15 cellular contexts compared by ENCODE assay signal in genomic region chr4:121308328-121308663, GRCh38.
DNase-seq lines count a peak whose midpoint lies in the region; ATAC-seq and TF ChIP-seq lines count a peak whose summit lies in the region.
"Had no signal": no experiment of that assay in that cellular context is flagged by ENCODE, and none has a peak within 500 bp of the region (broad histone marks: within the 10 kb centered on the region; RNA-seq: fewer than 3 reads in every experiment).

No MANE protein-coding gene starts in this region.

- H3K79me2 ChIP-seq in KMS-11 (ENCODE audit: insufficient read depth, low read depth): no peaks in the 10 kb centered on the region

- WGBS in mesodermal cell (ENCODE audit: insufficient coverage in 2 of 2), 2 experiments: no CpG with 5 or more reads among the region's 1 CpG

- H3K4me1 ChIP-seq in KMS-11 (ENCODE audit: low read depth, poor library complexity, severe bottlenecking): peaks cover 19% of the 10 kb centered on the region
- H3K4me1 ChIP-seq in mesodermal cell (ENCODE audit: control insufficient read depth, insufficient read depth, low read length, poor library complexity, severe bottlenecking): peaks cover 8% of the 10 kb centered on the region
- H3K4me1 ChIP-seq: colonic mucosa, left lung, tibial artery had no signal

- H3K4me2 ChIP-seq in KMS-11: peak overlapping the region; percentile 49; the same call in 1 of the 2 replicates

- H3K27me3 ChIP-seq in KMS-11 (ENCODE audit: insufficient read depth, low read depth): no peaks in the 10 kb centered on the region
- H3K27me3 ChIP-seq: colonic mucosa, left lung, tibial artery had no signal

- H4K20me1 ChIP-seq in KMS-11 (ENCODE audit: insufficient read depth): no peaks in the 10 kb centered on the region

- no peak overlapping the region for H3K27ac ChIP-seq in KMS-11
- H3K27ac ChIP-seq in mesodermal cell (ENCODE audit: low read depth, low read length, severe bottlenecking): peak overlapping the region; percentile 3
- H3K27ac ChIP-seq: colonic mucosa, left lung, tibial artery had no signal

- TF ChIP-seq CTCF in KMS-11 (conservative IDR thresholded peaks at IDR 0.05; ENCODE audit: low read depth, low read length): no peak

- H2AFZ ChIP-seq in KMS-11 (ENCODE audit: low read depth): no peak overlapping the region

- H3K36me3 ChIP-seq in KMS-11 (ENCODE audit: insufficient read depth) (no peaks in the 10 kb centered on the region), mesodermal cell (ENCODE audit: control insufficient read depth, insufficient read depth, low read length) (no peaks in the 10 kb centered on the region)
- H3K36me3 ChIP-seq: colonic mucosa, left lung, tibial artery had no signal

- DNase-seq in EH (ENCODE audit: low read depth): peak; percentile 34
- peak; percentile 2 for DNase-seq in amniotic epithelial cell (ENCODE audit: low read depth)
- no peak for DNase-seq in Kasumi-1 (lab: John Stamatoyannopoulos, UW)
- DNase-seq in NCI-H2029 treated with DMSO at 0.1 percent for 48 hours (lab: John Stamatoyannopoulos, UW): no peak
- no peak for DNase-seq in stimulated activated naive CD8-positive, alpha-beta T cell treated with anti-CD3 and anti-CD28 coated beads, Interleukin-15, Interleukin-2, amounts not matched to agents 100 U/mL and 50 U/mL, for 24 hours
- DNase-seq: activated naive CD8-positive, alpha-beta T cell treated with anti-CD3 and anti-CD28 coated beads, Interleukin-2, amount 10 ng/mL, durations not matched to agents 7 days and 5 days; GOT3; left lung; stimulated activated naive B cell treated with anti-CD40 and anti-IgM and Interleukin-4, amounts not matched to agents 10 μg/mL and 1 μg/mL and 100 μg/mL, for 72 hours; tibial artery had no signal

- no peaks in the 10 kb centered on the region for H3K9me3 ChIP-seq in mesodermal cell (ENCODE audit: control insufficient read depth, low read length)
- H3K9me3 ChIP-seq: Caco-2, colonic mucosa, left lung, mucosa of descending colon, tibial artery had no signal

- no peak overlapping the region for H3K9ac ChIP-seq in KMS-11

- H3K4me3 ChIP-seq in KMS-11 (IDR thresholded peaks at IDR 0.05; ENCODE audit: insufficient read depth, low read depth, low read length) (no peak overlapping the region), mesodermal cell (ENCODE audit: extremely low read depth, insufficient read depth, low read length, poor library complexity, severe bottlenecking) (no peak overlapping the region)
- H3K4me3 ChIP-seq: colonic mucosa, left lung, mucosa of descending colon, tibial artery had no signal

- no peak for ATAC-seq in stimulated activated naive CD8-positive, alpha-beta T cell treated with anti-CD3 and anti-CD28 coated beads, Interleukin-15, Interleukin-2, amounts not matched to agents 100 U/mL and 50 U/mL, for 24 hours

Comparison
In these comparisons a context has a peak if more than half of its experiments do, and no peak if none do; other contexts are left out.
1. DNase-seq: peak in EH (single experiment) and amniotic epithelial cell (single experiment); none in Kasumi-1 (0 of 2), NCI-H2029 treated with DMSO at 0.1 percent for 48 hours (single experiment) and stimulated activated naive CD8-positive, alpha-beta T cell treated with anti-CD3 and anti-CD28 coated beads, Interleukin-15, Interleukin-2, amounts not matched to agents 100 U/mL and 50 U/mL, for 24 hours (single experiment).